8 cellular contexts compared by ENCODE assay signal in the genomic region with DNA sequence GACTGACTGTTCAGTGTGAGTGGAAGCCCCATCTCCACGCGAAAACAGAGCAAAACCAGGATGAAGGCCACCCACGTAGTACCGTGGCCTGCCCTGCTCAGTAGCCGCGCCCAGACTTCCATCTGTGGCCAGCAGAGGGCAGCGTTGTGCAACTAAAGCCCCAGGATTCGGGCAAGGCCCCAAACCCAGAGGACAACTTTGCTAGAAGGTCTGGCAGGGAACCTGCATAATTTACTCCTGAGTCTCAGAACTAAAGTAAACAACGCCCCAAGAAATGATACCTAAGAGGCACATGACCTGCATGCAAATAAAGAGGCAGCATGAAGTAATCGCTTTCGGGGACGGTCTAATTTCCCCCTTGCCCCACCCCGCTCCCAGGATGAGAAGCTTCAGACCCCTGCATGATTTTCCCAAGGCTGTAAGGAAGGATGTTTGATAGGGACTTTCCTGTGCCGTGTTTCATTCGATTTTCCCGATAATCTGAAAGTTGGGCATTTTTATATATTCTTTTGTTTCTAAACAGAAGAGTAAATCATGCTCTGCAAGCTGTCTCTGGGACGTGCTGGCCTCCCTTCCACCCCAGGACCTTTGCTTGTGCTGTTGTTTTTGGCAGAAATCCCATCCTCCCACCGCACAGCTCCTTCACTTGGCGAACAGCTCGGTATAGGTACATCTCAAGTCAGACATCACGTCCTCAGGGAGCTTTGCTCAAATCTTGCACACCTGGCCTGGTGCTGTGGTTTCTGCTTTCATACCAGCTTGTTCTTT. TPM values are rescaled to one million over a fixed set of nuclear protein-coding genes. Genes with fewer than 3 reads are reported as not detected.
DNase-seq lines count a peak whose midpoint lies in the region; ATAC-seq and TF ChIP-seq lines count a peak whose summit lies in the region.

No MANE protein-coding gene starts in this region.

- ATAC-seq in GM18867 (IDR thresholded peaks at IDR 0.05; ENCODE audit: unreplicated experiment) (peak; percentile 74), omental fat pad (ENCODE audit: low FRiP score) (peak; percentile 84)

- H3K27ac ChIP-seq in RWPE1 (no peak overlapping the region), testis (no peak overlapping the region)

- no peaks in the 10 kb centered on the region for H3K27me3 ChIP-seq in testis

- H3K4me1 ChIP-seq in testis = peaks cover 4% of the 10 kb centered on the region

- no peak for TF ChIP-seq POLR2A in testis (IDR thresholded peaks at IDR 0.05)

- CTCF ChIA-PET in RWPE1 (lab: Yijun Ruan, JAX) = interaction anchor here (0.6 to 0.7 kb wide), 6 partner anchors 20 to 1567 kb away, joined by 3 read pairs; no protein-coding TSS in a partner anchor

- H3K9me3 ChIP-seq in testis = no peaks in the 10 kb centered on the region

- H3K4me3 ChIP-seq in AG09309 (ENCODE audit: control insufficient read depth, low read depth, low read length) = no peak overlapping the region
- H3K4me3 ChIP-seq in testis = no peak overlapping the region

- DNase-seq in AG09309 (ENCODE audit: low read depth) (peak; percentile 47), HT1080 (ENCODE audit: low read depth) (peak; percentile 70), RWPE1 (ENCODE audit: low spot score) (peak; percentile 88), foreskin melanocyte (peak; percentile 49), omental fat pad (ENCODE audit: low spot score) (peak; percentile 89), testis (peak; percentile 93)
- peak; percentile 72 for DNase-seq in activated effector memory CD4-positive, alpha-beta T cell treated with Interleukin-2 at 50 U/mL for 16 hours

- intact Hi-C loops in testis (cut with DNase I; ENCODE audit: low total_unique reads) = loop anchor here (10.0 kb wide), 1 partner anchor 58 kb away; no protein-coding TSS in a partner anchor

- POLR2A ChIA-PET in RWPE1 (lab: Yijun Ruan, JAX; ENCODE audit: low non-redundant PET) = no interaction called here

- WGBS in testis, 2 donors = 25 to 27% methylated on average over 21 of the region's 21 CpGs

- TF ChIP-seq CTCF in AG09309 (IDR thresholded peaks at IDR 0.05; ENCODE audit: control insufficient read depth, insufficient read depth, low read depth, low read length, missing control alignments) (peak; percentile 93), RWPE1 (conservative IDR thresholded peaks at IDR 0.05; ENCODE audit: low read depth) (peak; percentile 87), omental fat pad (IDR thresholded peaks at IDR 0.05) (peak in 1 of 3 donors; percentile 67), testis (IDR thresholded peaks at IDR 0.05) (peak; percentile 83 to 91 (median 90))

- H3K36me3 ChIP-seq in testis (ENCODE audit: low read depth, missing control alignments) = no peaks in the 10 kb centered on the region

RNA-seq across cellular contexts. Expression of a gene that starts 18.6 kb away (rescaled TPM):
- 156 and 177 TPM in 2 replicates for total RNA-seq in HT1080 (2014; rRNA removed; shearing (Covaris generic))
- polyA plus RNA-seq in HT1080 (2015; cell fraction: cytosol; rRNA removed) = 23.9 and 70.8 TPM in 2 replicates
- polyA plus RNA-seq in HT1080 (2015; cell fraction: nucleus; rRNA removed) = 19.0 and 27.4 TPM in 2 replicates
- total RNA-seq in omental fat pad (10 to 100 TPM; 20.0 to 25.1 (median 21.9) TPM), testis (10 to 100 TPM; 42.9 to 43.7 TPM)
- polyA plus RNA-seq in testis (ENCODE audit: insufficient read depth, low read depth, low replicate concordance) = 278 TPM
